10 cellular contexts compared by ENCODE assay signal in genomic region chr10:101682172-101682825, GRCh38. TPM values are rescaled to one million over a fixed set of nuclear protein-coding genes. Genes with fewer than 3 reads are reported as not detected.
DNase-seq lines count a peak whose midpoint lies in the region; ATAC-seq and FAIRE-seq lines count a peak whose summit lies in the region.
"Had no signal": no experiment of that assay in that cellular context is flagged by ENCODE, and none has a peak within 500 bp of the region (broad histone marks: within the 10 kb centered on the region; RNA-seq: fewer than 3 reads in every experiment).

No MANE protein-coding gene starts in this region.

- peak overlapping the region; percentile 7 for H3K9ac ChIP-seq in skeletal muscle satellite cell (ENCODE audit: low read depth, low read length)

- H3K9me3 ChIP-seq in T-helper 17 cell (ENCODE audit: control insufficient read depth, low read length, poor library complexity, severe bottlenecking) (no peaks in the 10 kb centered on the region), skeletal muscle satellite cell (replicated peaks; ENCODE audit: low read length) (no peaks in the 10 kb centered on the region)

- no peak overlapping the region for H3K4me3 Mint-ChIP-seq in T-helper 17 cell
- no peak overlapping the region for H3K4me3 Mint-ChIP-seq in immature natural killer cell

- no peaks in the 10 kb centered on the region for H3K9me3 Mint-ChIP-seq in immature natural killer cell
- peaks cover 0 to 2% of the 10 kb centered on the region in 2 donors for H3K9me3 Mint-ChIP-seq in activated naive CD4-positive, alpha-beta T cell treated with anti-CD3 and anti-CD28 coated beads, Interleukin-2, amount 50 U/mL, for 72 hours

- H3K4me3 ChIP-seq in skeletal muscle satellite cell (ENCODE audit: low read length): peak overlapping the region; percentile 25

- H3K36me3 Mint-ChIP-seq in T-helper 17 cell (ENCODE audit: low read depth) (peaks cover 6% of the 10 kb centered on the region), immature natural killer cell (peaks cover 0 to 7% (median under 1%) of the 10 kb centered on the region in 3 donors)
- H3K36me3 Mint-ChIP-seq in activated naive CD4-positive, alpha-beta T cell treated with anti-CD3 and anti-CD28 coated beads, Interleukin-2, amount 50 U/mL, for 72 hours: peaks cover 6 to 7% of the 10 kb centered on the region in 2 donors

- FAIRE-seq in GM18507 (lab: Jason Lieb, UNC): peak; percentile 47

- peak overlapping the region; percentile 63 for H3K4me2 ChIP-seq in skeletal muscle satellite cell (ENCODE audit: low read length)

- no peak for DNase-seq in GM18507 (ENCODE audit: extremely low spot score, insufficient read length, low read depth)
- no peak for DNase-seq in T-helper 17 cell
- no peak for DNase-seq in immature natural killer cell
- no peak for DNase-seq in NCI-H226
- DNase-seq in GF-D8 (lab: John Stamatoyannopoulos, UW): no peak
- no peak for DNase-seq in activated naive CD4-positive, alpha-beta T cell treated with anti-CD3 and anti-CD28 coated beads, Interleukin-2, amount 50 U/mL, for 72 hours (ENCODE audit: low spot score in 2 of 2)
- DNase-seq: anterior cingulate cortex had no signal

- H3K27me3 ChIP-seq in skeletal muscle satellite cell (ENCODE audit: control insufficient read depth, insufficient read depth, low read length): no peaks in the 10 kb centered on the region

- H3K4me1 ChIP-seq in skeletal muscle satellite cell (ENCODE audit: control insufficient read depth, insufficient read depth, low read length): peaks cover 28% of the 10 kb centered on the region

- H3K27ac Mint-ChIP-seq in T-helper 17 cell (peak overlapping the region; percentile 11), immature natural killer cell (peak overlapping the region in 5 of 6 donors; percentile 5 to 76 (median 49))
- H3K27ac Mint-ChIP-seq in activated naive CD4-positive, alpha-beta T cell treated with anti-CD3 and anti-CD28 coated beads, Interleukin-2, amount 50 U/mL, for 72 hours: no peak overlapping the region

- H3K36me3 ChIP-seq in skeletal muscle satellite cell (ENCODE audit: insufficient read depth, low read length): no peaks in the 10 kb centered on the region

- no peaks in the 10 kb centered on the region for H3K27me3 Mint-ChIP-seq in T-helper 17 cell
- H3K27me3 Mint-ChIP-seq in immature natural killer cell (ENCODE audit: low read depth in 3 of 3): peaks cover 0 to 2% (median 0%) of the 10 kb centered on the region in 3 donors

- H3K4me1 Mint-ChIP-seq in T-helper 17 cell (peaks cover 22% of the 10 kb centered on the region), immature natural killer cell (peaks cover 32 to 58% of the 10 kb centered on the region in 2 donors)

- ATAC-seq in T-helper 17 cell (no peak), GM18858 (IDR thresholded peaks at IDR 0.05; ENCODE audit: unreplicated experiment) (no peak)
- ATAC-seq in activated naive CD4-positive, alpha-beta T cell treated with anti-CD3 and anti-CD28 coated beads, Interleukin-2, amount 50 U/mL, for 72 hours: no peak
- ATAC-seq: esophagus mucosa had no signal

RNA-seq across cellular contexts. Expression of gene FBXW4, which starts 12.7 kb away (rescaled TPM):
- 10 to 100 TPM; 64.5 to 74.1 TPM for total RNA-seq in T-helper 17 cell
- 1 to 10 TPM; 3.8 to 9.7 (median 6.1) TPM for polyA plus RNA-seq in immature natural killer cell
- 23.6 and 31.7 TPM in 2 replicates for total RNA-seq in skeletal muscle satellite cell (2012; rRNA removed)
- 10 to 100 TPM; 35.7 to 40.3 TPM for total RNA-seq in activated naive CD4-positive, alpha-beta T cell treated with anti-CD3 and anti-CD28 coated beads, Interleukin-2, amount 50 U/mL, for 72 hours

Comparison
In these comparisons a context has a peak if more than half of its experiments do, and no peak if none do; other contexts are left out.
1. H3K27ac Mint-ChIP-seq: peak in T-helper 17 cell (single experiment) and immature natural killer cell (5 of 6); none in activated naive CD4-positive, alpha-beta T cell treated with anti-CD3 and anti-CD28 coated beads, Interleukin-2, amount 50 U/mL, for 72 hours (0 of 2).